In genomic region chr3:112334709-112335108, GRCh38 we compare ENCODE assay signal across 13 cellular contexts. TPM values are rescaled to one million over a fixed set of nuclear protein-coding genes. Genes with fewer than 3 reads are reported as not detected.
DNase-seq lines count a peak whose midpoint lies in the region; ATAC-seq and TF ChIP-seq lines count a peak whose summit lies in the region.
"Had no signal": no experiment of that assay in that cellular context is flagged by ENCODE, and none has a peak within 500 bp of the region (broad histone marks: within the 10 kb centered on the region; RNA-seq: fewer than 3 reads in every experiment).

No MANE protein-coding gene starts in this region.

- H3K4me3 ChIP-seq in CD8-positive, alpha-beta memory T cell (ENCODE audit: low read length), result no peak overlapping the region
- peak overlapping the region; percentile 63 to 89 for H3K4me3 ChIP-seq in gastroesophageal sphincter
- H3K4me3 ChIP-seq: right lobe of liver, SK-N-MC had no signal

- peak overlapping the region in 4 of 7 donors; percentile 84 to 91 (median 88) for H3K4me3 Mint-ChIP-seq in CD8-positive, alpha-beta memory T cell
- peak overlapping the region; percentile 88 for H3K4me3 Mint-ChIP-seq in WTC11

- no peak for TF ChIP-seq POLR2A in gastroesophageal sphincter (IDR thresholded peaks at IDR 0.05)

- ATAC-seq in WTC11, result no peak
- ATAC-seq in gastroesophageal sphincter, result no peak
- ATAC-seq: right lobe of liver had no signal

- POLR2A ChIA-PET in CD8-positive, alpha-beta memory T cell (lab: Charles Lee), result no interaction called here
- POLR2A ChIA-PET in WTC11 (lab: Charles Lee), result interaction anchor here (1.0 to 2.7 kb wide), 4 partner anchors 15 to 81 kb away, joined by 3 to 12 read pairs (median 6); partner anchors contain the start of gene SLC9C1

- TF ChIP-seq CTCF in WTC11 (IDR thresholded peaks at IDR 0.05) (no peak), gastroesophageal sphincter (IDR thresholded peaks at IDR 0.05) (peak in 1 of 4 experiments; percentile 10)

- peaks cover 5 to 12% of the 10 kb centered on the region in 2 donors for H3K27me3 Mint-ChIP-seq in CD8-positive, alpha-beta memory T cell
- H3K27me3 Mint-ChIP-seq in WTC11 (ENCODE audit: low read depth), result no peaks in the 10 kb centered on the region

- no peak overlapping the region for H3K27ac ChIP-seq in CD8-positive, alpha-beta memory T cell (ENCODE audit: low read depth, low read length)
- peak overlapping the region; percentile 68 to 90 (median 82) for H3K27ac ChIP-seq in gastroesophageal sphincter
- H3K27ac ChIP-seq: right lobe of liver, SK-N-MC had no signal

- WGBS in gastroesophageal sphincter (ENCODE audit: low coverage in 1 of 2), 2 donors, result 15 to 20% methylated on average over 4 of the region's 4 CpGs

- H3K36me3 Mint-ChIP-seq in CD8-positive, alpha-beta memory T cell, result no peaks in the 10 kb centered on the region
- peaks cover 22% of the 10 kb centered on the region for H3K36me3 Mint-ChIP-seq in WTC11

- H3K27me3 ChIP-seq in CD8-positive, alpha-beta memory T cell (ENCODE audit: insufficient read depth, low read length, poor library complexity, severe bottlenecking), result no peaks in the 10 kb centered on the region
- H3K27me3 ChIP-seq in gastroesophageal sphincter, result peaks cover 5% of the 10 kb centered on the region
- H3K27me3 ChIP-seq: right lobe of liver had no signal

- H3K9me3 ChIP-seq in CD8-positive, alpha-beta memory T cell (ENCODE audit: low read length), result no peaks in the 10 kb centered on the region
- no peaks in the 10 kb centered on the region for H3K9me3 ChIP-seq in gastroesophageal sphincter
- H3K9me3 ChIP-seq: right lobe of liver had no signal

- H3K36me3 ChIP-seq in CD8-positive, alpha-beta memory T cell (ENCODE audit: insufficient read depth, low read length), result no peaks in the 10 kb centered on the region
- H3K36me3 ChIP-seq in gastroesophageal sphincter, result no peaks in the 10 kb centered on the region
- H3K36me3 ChIP-seq: right lobe of liver had no signal

- H3K9me3 Mint-ChIP-seq in CD8-positive, alpha-beta memory T cell, result no peaks in the 10 kb centered on the region
- H3K9me3 Mint-ChIP-seq in WTC11, result no peaks in the 10 kb centered on the region

- peaks cover 5% of the 10 kb centered on the region for H3K4me1 ChIP-seq in CD8-positive, alpha-beta memory T cell (ENCODE audit: insufficient read depth, low read length)
- H3K4me1 ChIP-seq in gastroesophageal sphincter, result peaks cover 0 to 19% (median 0%) of the 10 kb centered on the region in 3 donors

- peak overlapping the region in 2 of 8 donors; percentile 34 to 38 for H3K27ac Mint-ChIP-seq in CD8-positive, alpha-beta memory T cell
- H3K27ac Mint-ChIP-seq in WTC11, result peak overlapping the region; percentile 96

- CTCF ChIA-PET in CD8-positive, alpha-beta memory T cell (lab: Charles Lee), result interaction anchor here (1.5 kb wide), 1 partner anchor 166 kb away, joined by 4 read pairs; no protein-coding TSS in a partner anchor
- CTCF ChIA-PET in WTC11 (lab: Charles Lee), result interaction anchor here (0.5 to 4.4 kb wide), 7 partner anchors 12 to 1769 kb away, joined by 3 to 37 read pairs (median 10); partner anchors contain the start of gene SLC9C1

- no peak for TF ChIP-seq EP300 in gastroesophageal sphincter (IDR thresholded peaks at IDR 0.05)

- no peak for DNase-seq in CD8-positive, alpha-beta memory T cell
- no peak for DNase-seq in WTC11 (ENCODE audit: low spot score)
- peak; percentile 14 for DNase-seq in pons (ENCODE audit: low spot score)
- DNase-seq in kidney tubule cell (ENCODE audit: low spot score), result no peak
- DNase-seq in HuH-7.5 (ENCODE audit: low spot score), result no peak
- no peak for DNase-seq in NAMALWA (ENCODE audit: low spot score)
- DNase-seq in activated CD4-positive, CD25-positive, alpha-beta regulatory T cell (lab: John Stamatoyannopoulos, UW), result no peak
- DNase-seq: foreskin fibroblast, NCI-H446 treated with DMSO at 0.1 percent for 48 hours, right lobe of liver had no signal

- H3K4me1 Mint-ChIP-seq in CD8-positive, alpha-beta memory T cell, result peaks cover 23 to 52% (median 25%) of the 10 kb centered on the region in 3 donors
- peaks cover 57% of the 10 kb centered on the region for H3K4me1 Mint-ChIP-seq in WTC11

TF ChIP-seq in WTC11, 78 proteins besides CTCF, POLR2A, EP300 and RAD21 (continues in another document):
- no peak for TF ChIP-seq SP1 (CRISPR knock-in tag; conservative IDR thresholded peaks at IDR 0.05)
- TF ChIP-seq ATF2 (CRISPR knock-in tag; IDR thresholded peaks at IDR 0.05; ENCODE audit: borderline replicate concordance, low read depth), result no peak
- TF ChIP-seq IRF1 (CRISPR knock-in tag; IDR thresholded peaks at IDR 0.05), result no peak
- TF ChIP-seq JAZF1 (CRISPR knock-in tag; IDR thresholded peaks at IDR 0.05), result no peak
- no peak for TF ChIP-seq ZNF671 (CRISPR knock-in tag; IDR thresholded peaks at IDR 0.05)
- TF ChIP-seq ATF6 (CRISPR knock-in tag; IDR thresholded peaks at IDR 0.05), result no peak
- no peak for TF ChIP-seq EMX1 (CRISPR knock-in tag; IDR thresholded peaks at IDR 0.05)
- no peak for TF ChIP-seq TEAD1 (CRISPR knock-in tag; IDR thresholded peaks at IDR 0.05)
- no peak for TF ChIP-seq SMAD3 (CRISPR knock-in tag; IDR thresholded peaks at IDR 0.05; ENCODE audit: borderline replicate concordance)
- no peak for TF ChIP-seq ZNF425 (CRISPR knock-in tag; conservative IDR thresholded peaks at IDR 0.05)
- no peak for TF ChIP-seq ZNF138 (CRISPR knock-in tag; conservative IDR thresholded peaks at IDR 0.05)
- no peak for TF ChIP-seq MLX (CRISPR knock-in tag; IDR thresholded peaks at IDR 0.05)
- no peak for TF ChIP-seq NFATC4 (CRISPR knock-in tag; IDR thresholded peaks at IDR 0.05)
- no peak for TF ChIP-seq SOX15 (CRISPR knock-in tag; IDR thresholded peaks at IDR 0.05)

RNA-seq across cellular contexts. Expression of gene CD200, which starts 1.8 kb away (rescaled TPM):
- total RNA-seq in CD8-positive, alpha-beta memory T cell, result 10 to 100 TPM; 17.9 to 18.3 TPM
- 1.7 TPM for polyA plus RNA-seq in CD8-positive, alpha-beta memory T cell
- total RNA-seq in WTC11 (2021) (46.8 to 56.1 TPM (median 54.1 TPM) in 3 replicates), gastroesophageal sphincter (10 to 100 TPM in 1 of 4 donors, 1 to 10 TPM in 3; 2.5 to 15.6 (median 4.8) TPM)
- total RNA-seq: HT1080 had no signal

RNA-seq across cellular contexts. Expression of gene SLC9C1, which starts 40.7 kb away (rescaled TPM):
- not detected for total RNA-seq in CD8-positive, alpha-beta memory T cell
- not detected for polyA plus RNA-seq in CD8-positive, alpha-beta memory T cell
- total RNA-seq in WTC11 (2021) (1.4 to 3.5 TPM (median 2.5 TPM) in 3 replicates), gastroesophageal sphincter (under 1 TPM in 1 of 4 donors, not detected in 3; 0.15 TPM)
- total RNA-seq: HT1080, right lobe of liver had no signal
